ENCODE assay signal across 1 cellular context in the genomic region with DNA sequence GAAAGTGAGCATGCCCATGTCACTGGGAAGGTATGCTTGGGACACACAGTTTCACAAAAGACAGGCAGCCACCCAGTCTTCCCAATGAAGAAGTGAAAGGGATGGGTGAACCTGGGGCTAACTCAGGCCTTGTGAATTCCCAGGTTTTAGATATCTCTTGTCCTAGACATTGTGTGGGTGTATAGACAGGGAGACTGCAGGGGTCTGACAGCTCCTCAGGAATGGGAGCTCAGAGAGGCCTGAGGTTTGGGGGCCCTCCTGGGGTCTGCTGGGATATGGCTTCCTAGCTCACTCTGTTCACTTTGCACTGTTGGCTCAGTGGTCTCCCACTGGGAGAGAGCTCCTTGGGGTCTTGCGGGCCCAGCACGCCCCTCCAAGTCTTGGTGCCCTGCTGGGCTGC.
TF ChIP-seq lines count a peak whose summit lies in the region.

No MANE protein-coding gene starts in this region.

TF ChIP-seq in HEK293, 187 proteins besides CTCF, POLR2A, EP300 and RAD21 (continued from another document):
- TF ChIP-seq TRIM28 (IDR thresholded peaks at IDR 0.05; ENCODE audit: borderline replicate concordance, low read length), result no peak
